Comparison of ENCODE assay signal across 10 cellular contexts in the genomic region with DNA sequence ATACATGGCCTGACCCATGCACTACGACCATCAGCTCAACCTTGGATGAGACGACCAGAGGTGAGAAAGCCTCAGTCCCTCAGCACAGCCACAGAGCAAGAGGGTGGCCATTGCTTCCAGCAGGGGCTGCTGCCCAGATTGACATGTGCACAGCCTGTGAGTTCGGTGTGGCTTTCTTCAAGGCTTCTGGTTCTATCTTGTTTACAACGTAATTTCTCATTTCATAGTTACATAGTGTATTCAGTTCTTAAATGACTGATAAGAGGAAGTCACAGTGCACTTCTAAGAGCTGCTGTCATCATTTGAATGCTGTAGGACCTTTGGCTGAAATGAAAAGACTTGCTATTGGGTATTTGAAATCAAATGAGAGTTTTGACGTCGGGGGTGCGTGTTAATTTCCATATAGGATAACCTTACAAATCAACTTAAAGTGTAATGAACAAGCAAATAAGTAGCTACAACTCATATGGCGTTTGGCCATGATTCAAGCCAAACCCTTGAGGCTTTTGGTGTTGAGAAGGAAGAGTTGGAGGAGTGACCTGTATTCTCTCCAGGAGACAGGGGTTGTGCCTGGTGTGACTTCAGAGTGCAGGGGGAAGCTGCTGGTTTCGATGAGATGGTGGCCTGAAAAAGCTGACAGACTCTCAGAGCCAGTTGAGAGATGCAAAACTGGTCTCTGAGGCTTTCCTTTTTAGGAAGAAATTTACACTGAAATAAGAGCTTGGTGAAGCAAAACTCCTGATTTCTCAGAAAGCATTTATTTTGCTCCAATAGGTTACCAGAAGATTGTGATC. TPM values are rescaled to one million over a fixed set of nuclear protein-coding genes. Genes with fewer than 3 reads are reported as not detected.
DNase-seq lines count a peak whose midpoint lies in the region; ATAC-seq, FAIRE-seq and TF ChIP-seq lines count a peak whose summit lies in the region.
"Had no signal": no experiment of that assay in that cellular context is flagged by ENCODE, and none has a peak within 500 bp of the region (broad histone marks: within the 10 kb centered on the region; RNA-seq: fewer than 3 reads in every experiment).

No MANE protein-coding gene starts in this region.

- no peak for FAIRE-seq in small intestine (lab: Jason Lieb, UNC)

- H3K9me3 Mint-ChIP-seq in T-helper 1 cell treated with Interleukin-12 subunit alpha and Interleukin-12 subunit beta and Interleukin-4 antibody, amounts not matched to agents 30 μg/mL and 1 μg/mL, for 36 hours = no peaks in the 10 kb centered on the region
- peaks cover 2% of the 10 kb centered on the region for H3K9me3 Mint-ChIP-seq in glutamatergic neuron (ENCODE audit: unreplicated experiment)

- 81 to 83% (median 83%) methylated on average over 9 of the region's 9 CpGs for WGBS in small intestine, 3 donors

- H3K9me3 ChIP-seq in small intestine (ENCODE audit: control insufficient read depth, low read depth) = no peaks in the 10 kb centered on the region

- DNase-seq in GM12865 (ENCODE audit: low read depth) = peak; percentile 73
- no peak for DNase-seq in glutamatergic neuron
- DNase-seq in inferior parietal cortex (ENCODE audit: extremely low spot score) = no peak
- DNase-seq in anterior cingulate cortex (lab: John Stamatoyannopoulos, UW) = no peak
- no peak for DNase-seq in small intestine
- DNase-seq: NCI-H2107, substantia nigra had no signal

- H3K4me3 ChIP-seq in GM12865 (ENCODE audit: low read depth, low read length) (no peak overlapping the region; the same call in 1 of the 2 replicates), small intestine (ENCODE audit: low read depth in 1 of 2, low read length in 2 of 2) (no peak overlapping the region)

- peaks cover 14% of the 10 kb centered on the region for H3K4me1 Mint-ChIP-seq in T-helper 1 cell treated with Interleukin-12 subunit alpha and Interleukin-12 subunit beta and Interleukin-4 antibody, amounts not matched to agents 30 μg/mL and 1 μg/mL, for 36 hours (ENCODE audit: low read depth)
- H3K4me1 Mint-ChIP-seq in glutamatergic neuron (ENCODE audit: low read depth, unreplicated experiment) = peaks cover 13% of the 10 kb centered on the region

- no peaks in the 10 kb centered on the region for H3K4me1 ChIP-seq in small intestine (ENCODE audit: control insufficient read depth in 2 of 2, insufficient read depth in 1 of 2, low read depth in 1 of 2, low read length in 1 of 2)

- H3K27ac Mint-ChIP-seq in T-helper 1 cell treated with Interleukin-12 subunit alpha and Interleukin-12 subunit beta and Interleukin-4 antibody, amounts not matched to agents 30 μg/mL and 1 μg/mL, for 36 hours = peak overlapping the region; percentile 76
- no peak overlapping the region for H3K27ac Mint-ChIP-seq in glutamatergic neuron (ENCODE audit: unreplicated experiment)

- H3K27me3 Mint-ChIP-seq in T-helper 1 cell treated with Interleukin-12 subunit alpha and Interleukin-12 subunit beta and Interleukin-4 antibody, amounts not matched to agents 30 μg/mL and 1 μg/mL, for 36 hours (ENCODE audit: low read depth) = peaks cover 3% of the 10 kb centered on the region
- peaks cover 2% of the 10 kb centered on the region for H3K27me3 Mint-ChIP-seq in glutamatergic neuron (ENCODE audit: unreplicated experiment)

- no peak for TF ChIP-seq CTCF in GM12865 (IDR thresholded peaks at IDR 0.05; ENCODE audit: insufficient read depth, low read depth, low read length, missing control alignments)
- no peak for TF ChIP-seq CTCF in glutamatergic neuron (IDR thresholded peaks at IDR 0.05; ENCODE audit: partially characterized antibody, unreplicated experiment)

- H3K36me3 ChIP-seq in small intestine (ENCODE audit: control insufficient read depth in 2 of 2, insufficient read depth in 2 of 2, low read length in 2 of 2) = no peaks in the 10 kb centered on the region

- H3K27me3 ChIP-seq in small intestine (ENCODE audit: control insufficient read depth in 2 of 2, insufficient read depth in 2 of 2, low read length in 2 of 2) = no peaks in the 10 kb centered on the region

- ATAC-seq in GM19351 (IDR thresholded peaks at IDR 0.05; ENCODE audit: unreplicated experiment) = peak; percentile 87
- peak; percentile 91 for ATAC-seq in HG02885 (IDR thresholded peaks at IDR 0.05; ENCODE audit: poor library complexity, unreplicated experiment)

- H3K27ac ChIP-seq in small intestine (ENCODE audit: low read depth in 1 of 2, low read length in 1 of 2) = no peak overlapping the region

- H3K4me3 Mint-ChIP-seq in T-helper 1 cell treated with Interleukin-12 subunit alpha and Interleukin-12 subunit beta and Interleukin-4 antibody, amounts not matched to agents 30 μg/mL and 1 μg/mL, for 36 hours = peak overlapping the region; percentile 25
- H3K4me3 Mint-ChIP-seq in glutamatergic neuron (ENCODE audit: unreplicated experiment) = no peak overlapping the region

- H3K36me3 Mint-ChIP-seq in T-helper 1 cell treated with Interleukin-12 subunit alpha and Interleukin-12 subunit beta and Interleukin-4 antibody, amounts not matched to agents 30 μg/mL and 1 μg/mL, for 36 hours (ENCODE audit: low read depth) = peaks cover 3% of the 10 kb centered on the region
- no peaks in the 10 kb centered on the region for H3K36me3 Mint-ChIP-seq in glutamatergic neuron (ENCODE audit: unreplicated experiment)

RNA-seq across cellular contexts. Expression of gene TSHZ1, which starts 51.0 kb away (rescaled TPM):
- total RNA-seq in glutamatergic neuron (ENCODE audit: unreplicated experiment) = 5.3 TPM
- 10 to 100 TPM in 1 of 3 donors, 1 to 10 TPM in 2; 7.3 to 13.0 (median 7.6) TPM for polyA plus RNA-seq in small intestine

RNA-seq across cellular contexts. Expression of gene PTGR3, which starts 52.7 kb away (rescaled TPM):
- total RNA-seq in glutamatergic neuron (ENCODE audit: unreplicated experiment) = 20.4 TPM
- 10 to 100 TPM; 11.6 to 23.3 (median 21.0) TPM for polyA plus RNA-seq in small intestine
